In the genomic region with DNA sequence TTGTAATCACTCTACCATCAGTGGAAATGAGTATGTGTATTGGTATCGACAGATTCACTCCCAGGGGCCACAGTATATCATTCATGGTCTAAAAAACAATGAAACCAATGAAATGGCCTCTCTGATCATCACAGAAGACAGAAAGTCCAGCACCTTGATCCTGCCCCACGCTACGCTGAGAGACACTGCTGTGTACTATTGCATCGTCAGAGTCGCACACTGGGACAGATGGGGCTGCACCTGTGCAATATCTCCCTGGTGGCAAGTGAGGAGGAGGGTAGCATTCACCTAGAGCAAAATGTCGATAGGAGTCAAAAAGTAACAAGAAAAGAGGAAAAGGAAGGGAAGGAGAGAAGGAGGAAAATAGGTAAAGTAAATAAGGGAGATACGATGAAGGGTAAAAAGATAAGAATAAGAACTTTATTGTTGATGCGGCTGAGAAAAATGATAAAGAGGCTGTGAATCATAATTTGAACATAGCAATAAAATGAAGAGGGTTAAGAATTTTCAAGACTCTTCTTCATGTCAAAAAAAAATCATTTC, we compare ENCODE assay signal across 23 cellular contexts.
DNase-seq lines count a peak whose midpoint lies in the region; ATAC-seq and TF ChIP-seq lines count a peak whose summit lies in the region.
"Had no signal": no experiment of that assay in that cellular context is flagged by ENCODE, and none has a peak within 500 bp of the region (broad histone marks: within the 10 kb centered on the region; RNA-seq: fewer than 3 reads in every experiment).

No MANE protein-coding gene starts in this region.

- H3K4me3 Mint-ChIP-seq in activated naive CD4-positive, alpha-beta T cell treated with anti-CD3 and anti-CD28 coated beads, Interleukin-2, amount 10 ng/mL, durations not matched to agents 7 days and 5 days, result peak overlapping the region; percentile 82
- peak overlapping the region; percentile 83 for H3K4me3 Mint-ChIP-seq in activated T-helper 2 cell treated with anti-CD3 and anti-CD28 coated beads, Interferon-gamma antibody, Interleukin-2, Interleukin-4, amounts not matched to agents 10 μg/mL and 5 μg/mL and 100 μg/mL, durations not matched to agents 14 hours and 24 hours and 36 hours (ENCODE audit: low read depth)
- H3K4me3 Mint-ChIP-seq in stimulated activated naive CD8-positive, alpha-beta T cell treated with anti-CD3 and anti-CD28 coated beads, Interleukin-15, amount 100 ng/mL, for 72 hours, result peak overlapping the region; percentile 74 to 92
- H3K4me3 Mint-ChIP-seq: mesothelial cell of epicardium; stimulated activated naive B cell treated with anti-CD40 and anti-IgM and Interleukin-4, amounts not matched to agents 10 μg/mL and 1 μg/mL and 100 μg/mL, for 72 hours had no signal

- peaks cover 20% of the 10 kb centered on the region for H3K4me1 Mint-ChIP-seq in activated naive CD4-positive, alpha-beta T cell treated with anti-CD3 and anti-CD28 coated beads, Interleukin-2, amount 10 ng/mL, durations not matched to agents 7 days and 5 days
- H3K4me1 Mint-ChIP-seq in activated T-helper 2 cell treated with anti-CD3 and anti-CD28 coated beads, Interferon-gamma antibody, Interleukin-2, Interleukin-4, amounts not matched to agents 10 μg/mL and 5 μg/mL and 100 μg/mL, durations not matched to agents 14 hours and 24 hours and 36 hours (ENCODE audit: low read depth), result peaks cover 28% of the 10 kb centered on the region
- peaks cover 18% of the 10 kb centered on the region for H3K4me1 Mint-ChIP-seq in stimulated activated naive CD8-positive, alpha-beta T cell treated with anti-CD3 and anti-CD28 coated beads, Interleukin-15, amount 100 ng/mL, for 72 hours
- H3K4me1 Mint-ChIP-seq: mesothelial cell of epicardium had no signal

- no peak overlapping the region for H3K9ac ChIP-seq in OCI-LY3 (ENCODE audit: low read length)

- no peaks in the 10 kb centered on the region for H3K9me3 ChIP-seq in OCI-LY3 (ENCODE audit: insufficient read depth, low read length)
- H3K9me3 ChIP-seq: psoas muscle, testis, uterus had no signal

- no peak for DNase-seq in activated naive CD4-positive, alpha-beta T cell treated with anti-CD3 and anti-CD28 coated beads, Interleukin-2, amount 10 ng/mL, durations not matched to agents 7 days and 5 days
- DNase-seq in activated naive CD4-positive, alpha-beta T cell treated with anti-CD3 and anti-CD28 coated beads, Interleukin-2, amount 50 U/mL, for 16 hours, result no peak
- no peak for DNase-seq in activated T-helper 2 cell treated with anti-CD3 and anti-CD28 coated beads, Interferon-gamma antibody, Interleukin-2, Interleukin-4, amounts not matched to agents 10 μg/mL and 5 μg/mL and 100 μg/mL, durations not matched to agents 14 hours and 24 hours and 36 hours (ENCODE audit: low spot score)
- DNase-seq in stimulated activated naive CD8-positive, alpha-beta T cell treated with anti-CD3 and anti-CD28 coated beads, Interleukin-15, amount 100 ng/mL, for 72 hours, result no peak
- DNase-seq in RKO (ENCODE audit: low spot score), result no peak
- DNase-seq: activated CD4-positive, alpha-beta T cell treated with anti-CD3 and anti-CD28 coated beads, Interleukin-2, amount 50 U/mL, for 4 hours; amygdala; effector CD4-positive, alpha-beta T cell; KBM-7; naive B cell; NCI-H1417; NCI-H2081 treated with DMSO at 0.1 percent for 48 hours; NCI-H748 treated with DMSO at 0.1 percent for 48 hours; nucleus accumbens; psoas muscle; stimulated activated CD4-positive, alpha-beta T cell treated with anti-CD3 and anti-CD28 coated beads, Interleukin-4, amount 100 ng/mL, for 4 hours; stimulated activated naive B cell treated with anti-CD40 and anti-IgM and Interleukin-4, amounts not matched to agents 10 μg/mL and 1 μg/mL and 100 μg/mL, for 72 hours; testis; uterus had no signal

- H3K27ac Mint-ChIP-seq in activated naive CD4-positive, alpha-beta T cell treated with anti-CD3 and anti-CD28 coated beads, Interleukin-2, amount 10 ng/mL, durations not matched to agents 7 days and 5 days, result peak overlapping the region; percentile 92
- peak overlapping the region; percentile 85 for H3K27ac Mint-ChIP-seq in activated T-helper 2 cell treated with anti-CD3 and anti-CD28 coated beads, Interferon-gamma antibody, Interleukin-2, Interleukin-4, amounts not matched to agents 10 μg/mL and 5 μg/mL and 100 μg/mL, durations not matched to agents 14 hours and 24 hours and 36 hours
- peak overlapping the region; percentile 76 to 91 for H3K27ac Mint-ChIP-seq in stimulated activated naive CD8-positive, alpha-beta T cell treated with anti-CD3 and anti-CD28 coated beads, Interleukin-15, amount 100 ng/mL, for 72 hours
- H3K27ac Mint-ChIP-seq: mesothelial cell of epicardium; stimulated activated naive B cell treated with anti-CD40 and anti-IgM and Interleukin-4, amounts not matched to agents 10 μg/mL and 1 μg/mL and 100 μg/mL, for 72 hours had no signal

- TF ChIP-seq CTCF in OCI-LY3 (IDR thresholded peaks at IDR 0.05; ENCODE audit: low read depth, low read length), result no peak

- no peaks in the 10 kb centered on the region for H3K36me3 Mint-ChIP-seq in activated naive CD4-positive, alpha-beta T cell treated with anti-CD3 and anti-CD28 coated beads, Interleukin-2, amount 10 ng/mL, durations not matched to agents 7 days and 5 days
- no peaks in the 10 kb centered on the region for H3K36me3 Mint-ChIP-seq in activated T-helper 2 cell treated with anti-CD3 and anti-CD28 coated beads, Interferon-gamma antibody, Interleukin-2, Interleukin-4, amounts not matched to agents 10 μg/mL and 5 μg/mL and 100 μg/mL, durations not matched to agents 14 hours and 24 hours and 36 hours (ENCODE audit: low read depth)
- H3K36me3 Mint-ChIP-seq: mesothelial cell of epicardium; naive B cell; stimulated activated naive B cell treated with anti-CD40 and anti-IgM and Interleukin-4, amounts not matched to agents 10 μg/mL and 1 μg/mL and 100 μg/mL, for 72 hours had no signal

- CTCF ChIA-PET in activated naive CD4-positive, alpha-beta T cell treated with anti-CD3 and anti-CD28 coated beads, Interleukin-2, amount 10 ng/mL, durations not matched to agents 7 days and 5 days (lab: Charles Lee), result interaction anchor here (1.3 to 1.4 kb wide), 2 partner anchors 8 to 146 kb away, joined by 3 read pairs; no protein-coding TSS in a partner anchor

- no peak overlapping the region for H3K27ac ChIP-seq in OCI-LY3 (ENCODE audit: low read length)
- H3K27ac ChIP-seq: psoas muscle, testis, uterus, VCaP had no signal

- no peak overlapping the region for H3K4me3 ChIP-seq in OCI-LY3 (ENCODE audit: low read length)
- H3K4me3 ChIP-seq: psoas muscle, testis, uterus had no signal

- no peak overlapping the region; the same call in 1 of the 2 replicates for H2AFZ ChIP-seq in OCI-LY3 (ENCODE audit: low read depth, low read length)

- ATAC-seq in stimulated activated naive CD8-positive, alpha-beta T cell treated with anti-CD3 and anti-CD28 coated beads, Interleukin-15, amount 100 ng/mL, for 72 hours, result no peak
- no peak for ATAC-seq in GM19452 (IDR thresholded peaks at IDR 0.05; ENCODE audit: unreplicated experiment)
- ATAC-seq: psoas muscle; stimulated activated naive B cell treated with anti-CD40 and anti-IgM and Interleukin-4, amounts not matched to agents 10 μg/mL and 1 μg/mL and 100 μg/mL, for 72 hours had no signal

- H3K27me3 Mint-ChIP-seq in activated naive CD4-positive, alpha-beta T cell treated with anti-CD3 and anti-CD28 coated beads, Interleukin-2, amount 10 ng/mL, durations not matched to agents 7 days and 5 days, result no peaks in the 10 kb centered on the region
- H3K27me3 Mint-ChIP-seq in activated T-helper 2 cell treated with anti-CD3 and anti-CD28 coated beads, Interferon-gamma antibody, Interleukin-2, Interleukin-4, amounts not matched to agents 10 μg/mL and 5 μg/mL and 100 μg/mL, durations not matched to agents 14 hours and 24 hours and 36 hours (ENCODE audit: low read depth), result no peaks in the 10 kb centered on the region
- no peaks in the 10 kb centered on the region for H3K27me3 Mint-ChIP-seq in stimulated activated naive CD8-positive, alpha-beta T cell treated with anti-CD3 and anti-CD28 coated beads, Interleukin-15, amount 100 ng/mL, for 72 hours

- no peaks in the 10 kb centered on the region for H3K9me3 Mint-ChIP-seq in activated naive CD4-positive, alpha-beta T cell treated with anti-CD3 and anti-CD28 coated beads, Interleukin-2, amount 10 ng/mL, durations not matched to agents 7 days and 5 days
- no peaks in the 10 kb centered on the region for H3K9me3 Mint-ChIP-seq in activated T-helper 2 cell treated with anti-CD3 and anti-CD28 coated beads, Interferon-gamma antibody, Interleukin-2, Interleukin-4, amounts not matched to agents 10 μg/mL and 5 μg/mL and 100 μg/mL, durations not matched to agents 14 hours and 24 hours and 36 hours
- no peaks in the 10 kb centered on the region for H3K9me3 Mint-ChIP-seq in stimulated activated naive CD8-positive, alpha-beta T cell treated with anti-CD3 and anti-CD28 coated beads, Interleukin-15, amount 100 ng/mL, for 72 hours

- no peaks in the 10 kb centered on the region for H3K79me2 ChIP-seq in OCI-LY3 (ENCODE audit: low read length)

- intact Hi-C loops in activated T-helper 2 cell treated with anti-CD3 and anti-CD28 coated beads, Interferon-gamma antibody, Interleukin-2, Interleukin-4, amounts not matched to agents 10 μg/mL and 5 μg/mL and 100 μg/mL, durations not matched to agents 14 hours and 24 hours and 36 hours (cut with micrococcal nuclease), result loop anchor here (5.0 to 10.0 kb wide), 2 partner anchors 381 to 433 kb away; no protein-coding TSS in a partner anchor

- no peaks in the 10 kb centered on the region for H4K20me1 ChIP-seq in OCI-LY3 (ENCODE audit: insufficient read depth, low read length)

- H3K4me2 ChIP-seq in OCI-LY3 (ENCODE audit: low read length), result peak overlapping the region; percentile 21; the same call in 1 of the 2 replicates

- peaks cover 31% of the 10 kb centered on the region for H3K4me1 ChIP-seq in OCI-LY3 (ENCODE audit: low read length)
- H3K4me1 ChIP-seq: psoas muscle, testis, uterus had no signal

- H3K36me3 ChIP-seq in OCI-LY3 (replicated peaks; ENCODE audit: low read depth, low read length), result no peaks in the 10 kb centered on the region
- H3K36me3 ChIP-seq: uterus had no signal

- peaks cover 6% of the 10 kb centered on the region; the same call in 1 of the 2 replicates for H3K27me3 ChIP-seq in OCI-LY3 (ENCODE audit: low read depth, low read length)
- H3K27me3 ChIP-seq: testis, uterus had no signal
